8 cellular contexts compared by ENCODE assay signal in genomic region chr4:173371292-173372192, GRCh38. TPM values are rescaled to one million over a fixed set of nuclear protein-coding genes. Genes with fewer than 3 reads are reported as not detected.
DNase-seq lines count a peak whose midpoint lies in the region; ATAC-seq, FAIRE-seq and TF ChIP-seq lines count a peak whose summit lies in the region.

No MANE protein-coding gene starts in this region.

- no peak for FAIRE-seq in frontal cortex (lab: Jason Lieb, UNC)

- H2AFZ ChIP-seq in neuron (ENCODE audit: low read depth, low read length), result peak overlapping the region; percentile 17

- DNase-seq in DMS53 treated with DMSO at 0.1 percent for 48 hours (lab: John Stamatoyannopoulos, UW; ENCODE audit: unreplicated experiment), result peak; percentile 21
- peak; percentile 65 for DNase-seq in HT-29 (ENCODE audit: low spot score)
- peak; percentile 59 for DNase-seq in RWPE2 (ENCODE audit: low spot score)
- peak; percentile 47 for DNase-seq in activated naive CD4-positive, alpha-beta T cell treated with Interleukin-2 at 50 U/mL for 16 hours
- DNase-seq in frontal cortex (ENCODE audit: low spot score in 2 of 2), result peak; percentile 41 to 51
- peak; percentile 65 to 90 for DNase-seq in tibial artery

- H3K4me3 ChIP-seq in RWPE2 (ENCODE audit: severe bottlenecking), result peak overlapping the region; percentile 59
- peak overlapping the region; percentile 94 for H3K4me3 ChIP-seq in neuron (ENCODE audit: low read length)
- H3K4me3 ChIP-seq in tibial artery, result peak overlapping the region; percentile 68 to 94

- H3K27me3 ChIP-seq in RWPE2 (ENCODE audit: insufficient read depth, poor library complexity, severe bottlenecking), result no peaks in the 10 kb centered on the region
- H3K27me3 ChIP-seq in neuron (ENCODE audit: insufficient read depth, low read length), result no peaks in the 10 kb centered on the region
- H3K27me3 ChIP-seq in tibial artery, result no peaks in the 10 kb centered on the region

- ATAC-seq in GM21390 (IDR thresholded peaks at IDR 0.05; ENCODE audit: unreplicated experiment) (peak; percentile 19), RWPE2 (ENCODE audit: low read depth) (peak; percentile 37)

- H3K27ac ChIP-seq in RWPE2 (ENCODE audit: poor library complexity, severe bottlenecking), result peak overlapping the region; percentile 90
- peak overlapping the region; percentile 91 to 99 for H3K27ac ChIP-seq in tibial artery

- intact Hi-C loops in tibial artery (cut with DNase I; ENCODE audit: low total_unique reads), result loop anchor here (2.0 to 5.0 kb wide), 2 partner anchors 37 to 151 kb away; partner anchors contain the start of gene HMGB2

- no peaks in the 10 kb centered on the region for H3K9me3 ChIP-seq in RWPE2 (ENCODE audit: severe bottlenecking)
- H3K9me3 ChIP-seq in neuron (ENCODE audit: low read length), result peaks cover 4% of the 10 kb centered on the region
- H3K9me3 ChIP-seq in tibial artery, result no peaks in the 10 kb centered on the region

- H3K36me3 ChIP-seq in RWPE2 (ENCODE audit: low read depth) (peaks cover 18% of the 10 kb centered on the region), neuron (ENCODE audit: insufficient read depth, low read length) (peaks cover 20% of the 10 kb centered on the region), tibial artery (peaks cover 0 to 10% (median 0%) of the 10 kb centered on the region in 3 donors)

- TF ChIP-seq CTCF in RWPE2 (IDR thresholded peaks at IDR 0.05; ENCODE audit: poor library complexity, severe bottlenecking) (no peak), tibial artery (IDR thresholded peaks at IDR 0.05) (no peak)

- H3K4me1 ChIP-seq in RWPE2 (ENCODE audit: insufficient read depth, poor library complexity, severe bottlenecking), result peaks cover 16% of the 10 kb centered on the region
- peaks cover 7% of the 10 kb centered on the region for H3K4me1 ChIP-seq in neuron (ENCODE audit: insufficient read depth, low read length)
- H3K4me1 ChIP-seq in tibial artery, result peaks cover 0 to 60% (median 21%) of the 10 kb centered on the region in 4 donors

RNA-seq across cellular contexts. Expression of gene SAP30, which starts 0.8 kb away (rescaled TPM):
- total RNA-seq in HT-29 (2014; rRNA removed; shearing (Covaris generic)), result 17.7 and 21.7 TPM in 2 replicates
- total RNA-seq in frontal cortex, result 20.4 TPM

RNA-seq across cellular contexts. Expression of gene SCRG1, which starts 27.4 kb away (rescaled TPM):
- not detected in 2 replicates for total RNA-seq in HT-29 (2014; rRNA removed; shearing (Covaris generic))
- total RNA-seq in frontal cortex, result 2.4 TPM

RNA-seq across cellular contexts. Expression of gene HMGB2, which starts 37.4 kb away (rescaled TPM):
- 113 and 133 TPM in 2 replicates for total RNA-seq in HT-29 (2014; rRNA removed; shearing (Covaris generic))
- 22.0 TPM for total RNA-seq in frontal cortex

Comparison
In these comparisons a context has a peak if more than half of its experiments do, and no peak if none do; other contexts are left out.
1. Peak in every context shown above with its lines: DNase-seq, ATAC-seq, H3K4me3 ChIP-seq and H3K27ac ChIP-seq.
2. DNase-seq: peak in every context shown above with its lines; median percentile 78 in tibial artery; 65 in HT-29; 59 in RWPE2; 47 in activated naive CD4-positive, alpha-beta T cell treated with Interleukin-2 at 50 U/mL for 16 hours; 46 in frontal cortex; 21 in DMS53 treated with DMSO at 0.1 percent for 48 hours.